ENCODE assay signal across 22 cellular contexts in the genomic region with DNA sequence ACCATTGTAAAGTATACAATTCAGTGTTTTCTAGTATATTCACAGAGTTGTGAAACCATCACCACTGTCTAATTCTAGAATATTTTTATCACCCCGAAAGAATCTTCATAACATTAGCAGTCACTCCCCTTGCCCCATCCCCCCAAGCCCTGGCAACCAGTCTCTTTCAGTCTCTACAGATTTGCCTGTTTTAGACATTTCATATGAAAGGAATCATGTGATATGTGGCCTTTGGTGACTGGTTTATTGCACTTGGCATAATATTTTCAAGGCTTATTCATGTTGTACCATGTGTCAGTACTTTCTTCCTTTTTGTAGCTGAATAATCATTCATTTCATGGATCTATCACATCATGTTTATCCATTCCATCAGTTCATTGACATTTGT.
"Had no signal": no experiment of that assay in that cellular context is flagged by ENCODE, and none has a peak within 500 bp of the region (broad histone marks: within the 10 kb centered on the region; RNA-seq: fewer than 3 reads in every experiment).

No MANE protein-coding gene starts in this region.

- H3K4me3 Mint-ChIP-seq: activated B cell treated with CpG ODN at 0.5 μM for 24 hours; activated naive CD8-positive, alpha-beta T cell; activated T-cell treated with anti-CD3 and anti-CD28 coated beads, Interleukin-2, amount 50 U/mL, for 72 hours; natural killer cell treated with Interleukin-12 subunit alpha and Interleukin-12 subunit beta and Interleukin-15 and Interleukin-18, amount 100 ng/mL, for 72 hours; T-helper 2 cell treated with Interferon-gamma antibody and Interleukin-4, amounts not matched to agents 5 μg/mL and 100 μg/mL, for 36 hours had no signal

- H3K9me3 Mint-ChIP-seq: activated B cell treated with CpG ODN at 0.5 μM for 24 hours; activated T-cell treated with anti-CD3 and anti-CD28 coated beads, Interleukin-2, amount 50 U/mL, for 72 hours; natural killer cell treated with Interleukin-12 subunit alpha and Interleukin-12 subunit beta and Interleukin-15 and Interleukin-18, amount 100 ng/mL, for 72 hours; T-helper 2 cell treated with Interferon-gamma antibody and Interleukin-4, amounts not matched to agents 5 μg/mL and 100 μg/mL, for 36 hours had no signal

- FAIRE-seq: endothelial cell of umbilical vein, urothelium cell line had no signal

- H3K27ac ChIP-seq: ascending aorta, gastrocnemius medialis, hepatocyte, thoracic aorta had no signal

- H3K4me2 ChIP-seq: hepatocyte had no signal

- H2AFZ ChIP-seq: hepatocyte had no signal

- H3K27ac Mint-ChIP-seq: activated B cell treated with CpG ODN at 0.5 μM for 24 hours; activated naive CD8-positive, alpha-beta T cell; activated T-cell treated with anti-CD3 and anti-CD28 coated beads, Interleukin-2, amount 50 U/mL, for 72 hours; natural killer cell treated with Interleukin-12 subunit alpha and Interleukin-12 subunit beta and Interleukin-15 and Interleukin-18, amount 100 ng/mL, for 72 hours; T-helper 2 cell treated with Interferon-gamma antibody and Interleukin-4, amounts not matched to agents 5 μg/mL and 100 μg/mL, for 36 hours had no signal

- H3K4me1 ChIP-seq: ascending aorta, gastrocnemius medialis had no signal

- H3K27me3 Mint-ChIP-seq: activated B cell treated with CpG ODN at 0.5 μM for 24 hours; activated naive CD8-positive, alpha-beta T cell; natural killer cell treated with Interleukin-12 subunit alpha and Interleukin-12 subunit beta and Interleukin-15 and Interleukin-18, amount 100 ng/mL, for 72 hours had no signal

- H3K4me3 ChIP-seq: ascending aorta, gastrocnemius medialis, hepatocyte, thoracic aorta had no signal

- H3K4me1 Mint-ChIP-seq: activated B cell treated with CpG ODN at 0.5 μM for 24 hours had no signal

- DNase-seq: activated B cell treated with CpG ODN at 0.5 μM for 24 hours; activated naive CD4-positive, alpha-beta T cell treated with Interleukin-2 at 50 U/mL for 16 hours; activated T-cell treated with anti-CD3 and anti-CD28 coated beads for 4 hours; activated T-cell treated with anti-CD3 and anti-CD28 coated beads, Interleukin-2, amount 50 U/mL, for 72 hours; gastrocnemius medialis; islet precursor cell; left cardiac atrium; left ventricle myocardium superior; midbrain; right cardiac atrium; stimulated activated CD4-positive, alpha-beta T cell treated with anti-CD3 and anti-CD28 coated beads, Interleukin-4, amount 100 ng/mL, for 1 hour; stimulated activated naive CD8-positive, alpha-beta T cell treated with anti-CD3 and anti-CD28 coated beads, Interleukin-15, Interleukin-2, amounts not matched to agents 100 U/mL and 50 U/mL, for 24 hours; T-helper 1 cell had no signal

- ATAC-seq: activated T-cell treated with anti-CD3 and anti-CD28 coated beads, Interleukin-2, amount 50 U/mL, for 72 hours; gastrocnemius medialis; left ventricle myocardium superior; natural killer cell treated with Interleukin-12 subunit alpha and Interleukin-12 subunit beta and Interleukin-15 and Interleukin-18, amount 100 ng/mL, for 72 hours; right cardiac atrium; stimulated activated naive CD8-positive, alpha-beta T cell treated with anti-CD3 and anti-CD28 coated beads, Interleukin-15, Interleukin-2, amounts not matched to agents 100 U/mL and 50 U/mL, for 24 hours had no signal

- H3K36me3 Mint-ChIP-seq: activated naive CD8-positive, alpha-beta T cell; natural killer cell treated with Interleukin-12 subunit alpha and Interleukin-12 subunit beta and Interleukin-15 and Interleukin-18, amount 100 ng/mL, for 72 hours had no signal

- H3K36me3 ChIP-seq: ascending aorta, brain microvascular endothelial cell, gastrocnemius medialis, thoracic aorta had no signal

- H3K9me3 ChIP-seq: ascending aorta, gastrocnemius medialis, thoracic aorta had no signal

- H3K79me2 ChIP-seq: hepatocyte had no signal

- H3K27me3 ChIP-seq: ascending aorta, brain microvascular endothelial cell, gastrocnemius medialis, hepatocyte had no signal
